Comparison of ENCODE assay signal across 8 cellular contexts in genomic region chr16:57667526-57668258, GRCh38. TPM values are rescaled to one million over a fixed set of nuclear protein-coding genes. Genes with fewer than 3 reads are reported as not detected.
DNase-seq lines count a peak whose midpoint lies in the region; ATAC-seq, FAIRE-seq and TF ChIP-seq lines count a peak whose summit lies in the region.

No MANE protein-coding gene starts in this region.

- H4K20me1 ChIP-seq in keratinocyte (ENCODE audit: control insufficient read depth, extremely low read depth, insufficient read depth, low read length): no peaks in the 10 kb centered on the region

- 0 out of 2 replicates have a peak, but pooled peaks have one; percentile 28 for TF ChIP-seq CTCF in WTC11 (IDR thresholded peaks at IDR 0.05)
- TF ChIP-seq CTCF in keratinocyte (optimal IDR thresholded peaks at IDR 0.05 in 1 of 3, IDR thresholded peaks at IDR 0.05 in 1 of 3, conservative IDR thresholded peaks at IDR 0.05 in 1 of 3; ENCODE audit: extremely low read depth in 1 of 3, insufficient read depth in 2 of 3, low read length in 3 of 3): peak; percentile 20 to 59 (median 47)
- TF ChIP-seq CTCF in transverse colon (IDR thresholded peaks at IDR 0.05): no peak

- no peak overlapping the region for H3K9ac ChIP-seq in keratinocyte (ENCODE audit: control insufficient read depth, extremely low read depth, insufficient read depth, low read length)

- H3K27me3 ChIP-seq in keratinocyte (ENCODE audit: control insufficient read depth, extremely low read depth, insufficient read depth, low read length) (peaks cover 3% of the 10 kb centered on the region), transverse colon (no peaks in the 10 kb centered on the region)

- in situ Hi-C loops in transverse colon (cut with MboI; ENCODE audit: low pct_ligation_motif_present in 1 of 4, low pct_unique_long_range_greater_than_20kb in 1 of 4, low sequenced_read_pairs in 3 of 4): no loop called here

- no peak overlapping the region for H2AFZ ChIP-seq in keratinocyte (ENCODE audit: control insufficient read depth, low read length)

- TF ChIP-seq EP300 in transverse colon (IDR thresholded peaks at IDR 0.05; ENCODE audit: low read depth): no peak

- FAIRE-seq in keratinocyte (lab: Jason Lieb, UNC): no peak

- DNase-seq in stimulated activated naive CD8-positive, alpha-beta T cell treated with anti-CD3 and anti-CD28 coated beads, Interleukin-15, amount 100 ng/mL, for 72 hours: no peak
- no peak for DNase-seq in stimulated activated naive CD8-positive, alpha-beta T cell treated with anti-CD3 and anti-CD28 coated beads, Interleukin-15, Interleukin-2, amounts not matched to agents 100 U/mL and 50 U/mL, for 24 hours
- DNase-seq in WTC11 (ENCODE audit: low spot score) (peak; percentile 66), keratinocyte (ENCODE audit: low read depth, low spot score) (no peak), transverse colon (no peak), NCI-H2196 treated with DMSO at 0.1 percent for 48 hours (lab: John Stamatoyannopoulos, UW; ENCODE audit: unreplicated experiment) (no peak)
- no peak for DNase-seq in activated naive CD4-positive, alpha-beta T cell treated with Interleukin-2 at 50 U/mL for 16 hours

- H3K79me2 ChIP-seq in keratinocyte (ENCODE audit: control insufficient read depth, insufficient read depth, low read length): no peaks in the 10 kb centered on the region

- no peak for TF ChIP-seq POLR2A in transverse colon (IDR thresholded peaks at IDR 0.05)

- dilution Hi-C loops in keratinocyte (cut with MboI; ENCODE audit: extremely low pct_ligation_motif_present, low sequenced_read_pairs): no loop called here

- no peaks in the 10 kb centered on the region for H3K36me3 Mint-ChIP-seq in WTC11

- H3K4me3 ChIP-seq in keratinocyte (ENCODE audit: control insufficient read depth in 2 of 3, extremely low read depth in 1 of 3, insufficient read depth in 2 of 3, low read depth in 1 of 3, low read length in 3 of 3): no peak overlapping the region
- no peak overlapping the region for H3K4me3 ChIP-seq in transverse colon

- no peaks in the 10 kb centered on the region for H3K27me3 Mint-ChIP-seq in stimulated activated naive CD8-positive, alpha-beta T cell treated with anti-CD3 and anti-CD28 coated beads, Interleukin-15, amount 100 ng/mL, for 72 hours
- H3K27me3 Mint-ChIP-seq in WTC11 (ENCODE audit: low read depth): no peaks in the 10 kb centered on the region

- intact Hi-C loops in transverse colon (cut with DNase I; ENCODE audit: low total_unique reads): no loop called here

- peaks cover 5 to 16% of the 10 kb centered on the region in 2 experiments for H3K36me3 ChIP-seq in keratinocyte (ENCODE audit: control insufficient read depth in 2 of 2, extremely low read depth in 1 of 2, insufficient read depth in 2 of 2, low read length in 2 of 2)
- H3K36me3 ChIP-seq in transverse colon: no peaks in the 10 kb centered on the region

- H3K4me1 ChIP-seq in keratinocyte (ENCODE audit: control insufficient read depth, extremely low read depth, insufficient read depth, low read length) (no peaks in the 10 kb centered on the region), transverse colon (no peaks in the 10 kb centered on the region)

- peak; percentile 27 for ATAC-seq in stimulated activated naive CD8-positive, alpha-beta T cell treated with anti-CD3 and anti-CD28 coated beads, Interleukin-15, amount 100 ng/mL, for 72 hours
- no peak for ATAC-seq in stimulated activated naive CD8-positive, alpha-beta T cell treated with anti-CD3 and anti-CD28 coated beads, Interleukin-15, Interleukin-2, amounts not matched to agents 100 U/mL and 50 U/mL, for 24 hours
- ATAC-seq in WTC11 (peak; percentile 66), GM19467 (IDR thresholded peaks at IDR 0.05; ENCODE audit: unreplicated experiment) (no peak)

- CTCF ChIA-PET in WTC11 (lab: Charles Lee): interaction anchor here (0.6 to 3.3 kb wide), 28 partner anchors 9 to 140 kb away, joined by 3 to 24 read pairs (median 4); partner anchors contain the start of genes DRC7 and KATNB1

- H3K9me1 ChIP-seq in keratinocyte (ENCODE audit: control insufficient read depth, extremely low read depth, insufficient read depth, low read length): no peaks in the 10 kb centered on the region

- POLR2A ChIA-PET in WTC11 (lab: Charles Lee): interaction anchor here (1.1 kb wide), 1 partner anchor 68 kb away, joined by 3 read pairs; the partner anchor contains the start of gene KATNB1

- no peak overlapping the region for H3K27ac ChIP-seq in keratinocyte (ENCODE audit: control insufficient read depth, insufficient read depth, low read length)
- no peak overlapping the region for H3K27ac ChIP-seq in transverse colon

- no peaks in the 10 kb centered on the region for H3K9me3 Mint-ChIP-seq in stimulated activated naive CD8-positive, alpha-beta T cell treated with anti-CD3 and anti-CD28 coated beads, Interleukin-15, amount 100 ng/mL, for 72 hours
- H3K9me3 Mint-ChIP-seq in WTC11: no peaks in the 10 kb centered on the region

- no peak overlapping the region for H3K4me2 ChIP-seq in keratinocyte (ENCODE audit: control insufficient read depth, extremely low read depth, insufficient read depth, low read depth, low read length)

- H3K4me1 Mint-ChIP-seq in stimulated activated naive CD8-positive, alpha-beta T cell treated with anti-CD3 and anti-CD28 coated beads, Interleukin-15, amount 100 ng/mL, for 72 hours: peaks cover 12% of the 10 kb centered on the region
- H3K4me1 Mint-ChIP-seq in WTC11: no peaks in the 10 kb centered on the region

- H3K9me3 ChIP-seq in keratinocyte (ENCODE audit: control insufficient read depth, low read depth, low read length) (no peaks in the 10 kb centered on the region), transverse colon (no peaks in the 10 kb centered on the region)

- no peak overlapping the region for H3K4me3 Mint-ChIP-seq in stimulated activated naive CD8-positive, alpha-beta T cell treated with anti-CD3 and anti-CD28 coated beads, Interleukin-15, amount 100 ng/mL, for 72 hours
- H3K4me3 Mint-ChIP-seq in WTC11: no peak overlapping the region

- 71% methylated on average over 14 of the region's 17 CpGs; no CpG with 5 or more reads in 1 of the 2 donors for WGBS in transverse colon (ENCODE audit: low coverage in 1 of 2), 2 donors

- H3K27ac Mint-ChIP-seq in stimulated activated naive CD8-positive, alpha-beta T cell treated with anti-CD3 and anti-CD28 coated beads, Interleukin-15, amount 100 ng/mL, for 72 hours: no peak overlapping the region
- H3K27ac Mint-ChIP-seq in WTC11: no peak overlapping the region

TF ChIP-seq in WTC11, 78 proteins besides CTCF, POLR2A, EP300 and RAD21 (continues in another document):
- TF ChIP-seq JUN (CRISPR knock-in tag; IDR thresholded peaks at IDR 0.05) (no peak), EMX1 (CRISPR knock-in tag; IDR thresholded peaks at IDR 0.05) (no peak), ZNF121 (CRISPR knock-in tag; IDR thresholded peaks at IDR 0.05) (no peak), ZNF263 (CRISPR knock-in tag; IDR thresholded peaks at IDR 0.05; ENCODE audit: low read depth) (peak; percentile 67; the same call in 1 of the 2 replicates), E2F1 (CRISPR knock-in tag; IDR thresholded peaks at IDR 0.05) (no peak), GABPB1 (CRISPR knock-in tag; IDR thresholded peaks at IDR 0.05) (peak; percentile 99), SMAD3 (CRISPR knock-in tag; IDR thresholded peaks at IDR 0.05; ENCODE audit: borderline replicate concordance) (no peak), RORB (CRISPR knock-in tag; IDR thresholded peaks at IDR 0.05) (no peak), ESRRA (CRISPR knock-in tag; IDR thresholded peaks at IDR 0.05; ENCODE audit: borderline replicate concordance) (no peak), IRF2 (CRISPR knock-in tag; IDR thresholded peaks at IDR 0.05; ENCODE audit: borderline replicate concordance, low read depth) (no peak)

RNA-seq across cellular contexts. Expression of gene ADGRG3, which starts 0.4 kb away (rescaled TPM):
- total RNA-seq in WTC11 (2021) (0.44 to 1.4 TPM (median 0.71 TPM) in 3 replicates), transverse colon (1 to 10 TPM in 3 of 4 donors, not detected in 1; 1.5 to 2.7 (median 2.2) TPM)
- not detected in 3 replicates for polyA plus RNA-seq in keratinocyte
- polyA plus RNA-seq in keratinocyte (2011; ENCODE audit: low read depth): not detected
- polyA plus RNA-seq in keratinocyte (2011; cell fraction: cytosol; rRNA removed): not detected in 2 replicates
- 0.04 and 0.16 TPM in 2 replicates for polyA plus RNA-seq in keratinocyte (2011; cell fraction: nucleus; rRNA removed)
- polyA plus RNA-seq in keratinocyte (2012; ENCODE audit: low replicate concordance): not detected in 2 replicates
- polyA minus RNA-seq in keratinocyte: 0.16 TPM in 1 of 3 replicates, not detected in the others
- not detected for polyA minus RNA-seq in keratinocyte (2011; cell fraction: cytosol; rRNA and poly(A)+ RNA removed)
- not detected in 2 replicates for polyA minus RNA-seq in keratinocyte (2011; cell fraction: nucleus; rRNA and poly(A)+ RNA removed)

RNA-seq across cellular contexts. Expression of gene DRC7, which starts 26.9 kb away (rescaled TPM):
- total RNA-seq in WTC11 (2021) (0.16 to 0.37 TPM in 2 of 3 replicates, not detected in the other), transverse colon (not detected)
- not detected in 3 replicates for polyA plus RNA-seq in keratinocyte
- polyA plus RNA-seq in keratinocyte (2011; ENCODE audit: low read depth): not detected
- not detected in 2 replicates for polyA plus RNA-seq in keratinocyte (2011; cell fraction: cytosol; rRNA removed)
- not detected in 2 replicates for polyA plus RNA-seq in keratinocyte (2011; cell fraction: nucleus; rRNA removed)
- not detected in 2 replicates for polyA plus RNA-seq in keratinocyte (2012; ENCODE audit: low replicate concordance)
- not detected in 3 replicates for polyA minus RNA-seq in keratinocyte
- not detected for polyA minus RNA-seq in keratinocyte (2011; cell fraction: cytosol; rRNA and poly(A)+ RNA removed)
- polyA minus RNA-seq in keratinocyte (2011; cell fraction: nucleus; rRNA and poly(A)+ RNA removed): not detected in 2 replicates

RNA-seq across cellular contexts. Expression of gene ADGRG1, which starts 39.3 kb away (rescaled TPM):
- 1.7 to 2.6 TPM (median 2.0 TPM) in 3 replicates for total RNA-seq in WTC11 (2021)
- polyA plus RNA-seq in keratinocyte: 28.4 to 94.9 TPM (median 38.4 TPM) in 3 replicates
- polyA plus RNA-seq in keratinocyte (2011; ENCODE audit: low read depth): 47.7 TPM
- 37.4 and 46.7 TPM in 2 replicates for polyA plus RNA-seq in keratinocyte (2011; cell fraction: cytosol; rRNA removed)
- 182 and 187 TPM in 2 replicates for polyA plus RNA-seq in keratinocyte (2011; cell fraction: nucleus; rRNA removed)
- polyA plus RNA-seq in keratinocyte (2012; ENCODE audit: low replicate concordance): 114 and 163 TPM in 2 replicates
- polyA minus RNA-seq in keratinocyte: 44.0 to 194 TPM (median 63.1 TPM) in 3 replicates
- polyA minus RNA-seq in keratinocyte (2011; cell fraction: cytosol; rRNA and poly(A)+ RNA removed): 65.6 TPM
- 116 and 131 TPM in 2 replicates for polyA minus RNA-seq in keratinocyte (2011; cell fraction: nucleus; rRNA and poly(A)+ RNA removed)
- 10 to 100 TPM; 40.0 to 55.3 (median 45.7) TPM for total RNA-seq in transverse colon

Comparison
In these comparisons a context has a peak if more than half of its experiments do, and no peak if none do; other contexts are left out.
1. ATAC-seq: peak in stimulated activated naive CD8-positive, alpha-beta T cell treated with anti-CD3 and anti-CD28 coated beads, Interleukin-15, amount 100 ng/mL, for 72 hours (single experiment) and WTC11 (single experiment); none in stimulated activated naive CD8-positive, alpha-beta T cell treated with anti-CD3 and anti-CD28 coated beads, Interleukin-15, Interleukin-2, amounts not matched to agents 100 U/mL and 50 U/mL, for 24 hours (single experiment) and GM19467 (single experiment).
2. CTCF ChIP-seq: peak in WTC11 (single experiment) and keratinocyte (3 of 3); none in transverse colon (0 of 5).
3. RNA of gene ADGRG1, which starts 39.3 kb away (total RNA-seq): 40.0 to 55.3 TPM in transverse colon; 1.7 to 2.6 TPM in WTC11; every median in the first group is over 10 times any median in the second.